Comparison of ENCODE assay signal across 10 cellular contexts in the genomic region with DNA sequence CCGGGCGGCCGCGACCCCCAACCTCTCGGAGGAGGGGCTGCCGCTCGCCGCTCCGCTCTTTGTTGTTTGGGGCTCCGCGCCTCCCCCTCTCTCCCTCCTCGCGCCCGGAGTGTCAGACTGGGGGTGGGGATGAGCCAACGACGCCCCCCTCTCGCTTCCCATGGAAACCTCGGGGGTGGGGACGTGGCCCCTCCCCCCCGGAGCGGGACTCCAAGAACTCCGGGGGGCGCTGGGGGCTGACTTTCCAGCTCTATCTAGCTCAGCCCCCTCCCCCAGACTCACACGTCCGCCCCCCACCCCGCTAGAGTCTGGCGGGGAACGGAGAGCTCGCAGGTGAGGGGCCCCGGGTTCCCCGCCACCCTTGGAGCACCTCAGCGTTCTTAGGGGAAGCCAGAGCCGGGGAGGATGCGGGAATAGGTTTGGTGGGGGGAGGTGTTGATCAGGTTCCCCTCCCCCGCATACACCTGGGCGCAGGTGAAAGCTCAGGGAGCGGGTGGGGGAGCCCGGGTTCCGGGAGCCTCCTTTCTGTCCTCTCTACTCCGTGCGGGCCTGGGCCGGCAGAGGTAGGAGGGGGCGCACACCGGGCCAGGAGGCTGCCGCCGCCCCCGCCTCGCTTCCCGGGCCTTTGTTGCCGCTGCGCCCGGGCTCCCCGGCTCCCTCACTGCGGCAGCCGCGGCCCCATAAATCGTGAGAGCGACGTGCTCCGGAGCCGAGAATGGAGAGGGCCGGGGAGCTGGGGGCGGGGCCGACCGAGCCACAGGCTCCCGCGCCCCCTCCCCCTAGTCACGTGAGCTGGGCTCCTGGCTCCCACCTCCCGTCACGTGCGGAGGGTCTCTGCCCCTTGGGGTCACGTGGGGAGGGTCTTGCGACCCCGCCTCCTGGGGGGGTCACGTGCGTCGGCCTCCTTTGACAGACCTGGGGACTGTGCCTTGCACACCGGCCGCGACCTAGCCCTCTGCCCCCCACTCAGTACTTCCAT. TPM values are rescaled to one million over a fixed set of nuclear protein-coding genes. Genes with fewer than 3 reads are reported as not detected.
DNase-seq lines count a peak whose midpoint lies in the region; ATAC-seq, FAIRE-seq and TF ChIP-seq lines count a peak whose summit lies in the region.
"Had no signal": no experiment of that assay in that cellular context is flagged by ENCODE, and none has a peak within 500 bp of the region (broad histone marks: within the 10 kb centered on the region; RNA-seq: fewer than 3 reads in every experiment).

No MANE protein-coding gene starts in this region.

- H3K27ac ChIP-seq in thoracic aorta (peak overlapping the region in 1 of 2 donors; percentile 9), brain microvascular endothelial cell (no peak overlapping the region)
- H3K27ac ChIP-seq: HL-60 had no signal

- TF ChIP-seq CTCF in D721Med (IDR thresholded peaks at IDR 0.05; ENCODE audit: insufficient read depth, missing control alignments), result no peak
- no peak for TF ChIP-seq CTCF in NB4 (IDR thresholded peaks at IDR 0.05; ENCODE audit: low read depth, low read length)
- no peak for TF ChIP-seq CTCF in thoracic aorta (IDR thresholded peaks at IDR 0.05)
- TF ChIP-seq CTCF in brain microvascular endothelial cell (IDR thresholded peaks at IDR 0.05; ENCODE audit: low read depth, low read length, missing control alignments), result no peak

- H3K4me1 ChIP-seq in iPS-15b (ENCODE audit: control insufficient read depth, insufficient read depth, low read length) (peaks cover 12% of the 10 kb centered on the region), thoracic aorta (ENCODE audit: control insufficient read depth in 1 of 2, low read depth in 2 of 2) (peaks cover 32 to 51% of the 10 kb centered on the region in 2 donors)

- H3K4me3 ChIP-seq in NB4 (ENCODE audit: low read depth, low read length) (no peak overlapping the region), iPS-15b (ENCODE audit: low read depth, low read length) (peak overlapping the region; percentile 68), thoracic aorta (peak overlapping the region; percentile 72), brain microvascular endothelial cell (ENCODE audit: low read depth, low read length) (no peak overlapping the region)

- in situ Hi-C loops in brain microvascular endothelial cell (cut with HindIII; ENCODE audit: low pct_ligation_motif_present, low sequenced_read_pairs), result no loop called here

- FAIRE-seq in D721Med (lab: Jason Lieb, UNC), result no peak

- H3K9me3 ChIP-seq in iPS-15b (ENCODE audit: control insufficient read depth, insufficient read depth, low read length), result no peaks in the 10 kb centered on the region
- no peaks in the 10 kb centered on the region for H3K9me3 ChIP-seq in thoracic aorta

- no peak overlapping the region for H3K9ac ChIP-seq in iPS-15b (ENCODE audit: low read depth, low read length)

- peak; percentile 82 for DNase-seq in D721Med (ENCODE audit: insufficient read length, low spot score)
- peak; percentile 48 for DNase-seq in NB4 (ENCODE audit: low read depth)
- DNase-seq in UCSD-AML1 (lab: John Stamatoyannopoulos, UW; ENCODE audit: unreplicated experiment), result peak; percentile 29
- DNase-seq in thoracic aorta (ENCODE audit: low spot score), result no peak
- DNase-seq in brain microvascular endothelial cell, result no peak
- DNase-seq in glomerular visceral epithelial cell (ENCODE audit: extremely low spot score), result no peak

- H3K36me3 ChIP-seq in iPS-15b (ENCODE audit: control insufficient read depth, insufficient read depth, low read length), result no peaks in the 10 kb centered on the region
- no peaks in the 10 kb centered on the region for H3K36me3 ChIP-seq in thoracic aorta
- H3K36me3 ChIP-seq in brain microvascular endothelial cell (replicated peaks), result no peaks in the 10 kb centered on the region

- no peak for TF ChIP-seq POLR2A in NB4 (IDR thresholded peaks at IDR 0.05; ENCODE audit: extremely low read depth, insufficient read length)

- H3K27me3 ChIP-seq in iPS-15b (ENCODE audit: control insufficient read depth, insufficient read depth, low read length), result peaks cover 76% of the 10 kb centered on the region
- H3K27me3 ChIP-seq in thoracic aorta (replicated peaks; ENCODE audit: insufficient read depth), result peaks cover 26% of the 10 kb centered on the region
- peaks cover 44% of the 10 kb centered on the region for H3K27me3 ChIP-seq in brain microvascular endothelial cell (replicated peaks)

- ATAC-seq in thoracic aorta (ENCODE audit: insufficient number of reproducible peaks, low FRiP score, low read depth) (no peak), GM18498 (IDR thresholded peaks at IDR 0.05; ENCODE audit: unreplicated experiment) (no peak)

RNA-seq across cellular contexts. Expression of a gene that starts 1.9 kb away (rescaled TPM):
- total RNA-seq in thoracic aorta, result 1 to 10 TPM; 1.5 to 3.2 TPM

RNA-seq across cellular contexts. Expression of a gene that starts 17.0 kb away (rescaled TPM):
- total RNA-seq in thoracic aorta, result 1 to 10 TPM; 1.9 to 2.8 TPM

RNA-seq across cellular contexts. Expression of a gene that starts 29.4 kb away (rescaled TPM):
- 100 to 1,000 TPM; 119 to 144 TPM for total RNA-seq in thoracic aorta

RNA-seq across cellular contexts. Expression of a gene that starts 46.9 kb away (rescaled TPM):
- total RNA-seq in thoracic aorta, result not detected
- total RNA-seq: fibroblast of lung had no signal

RNA-seq across cellular contexts. Expression of a gene that starts 47.0 kb away (rescaled TPM):
- total RNA-seq in thoracic aorta, result under 1 TPM in 1 of 2 donors, not detected in 1; 0.42 TPM

Comparison
In these comparisons a context has a peak if more than half of its experiments do, and no peak if none do; other contexts are left out.
1. DNase-seq: peak in D721Med (single experiment), NB4 (single experiment) and UCSD-AML1 (single experiment); none in thoracic aorta (single experiment), brain microvascular endothelial cell (single experiment) and glomerular visceral epithelial cell (single experiment).
2. H3K4me3 ChIP-seq: peak in iPS-15b (single experiment) and thoracic aorta (single experiment); none in NB4 (single experiment) and brain microvascular endothelial cell (single experiment).